ENCODE assay signal across 8 cellular contexts in genomic region chr20:11267131-11267761, GRCh38.
DNase-seq lines count a peak whose midpoint lies in the region; ATAC-seq and TF ChIP-seq lines count a peak whose summit lies in the region.

No MANE protein-coding gene starts in this region.

- peak; percentile 52 for DNase-seq in DMS53 treated with DMSO at 0.1 percent for 48 hours (lab: John Stamatoyannopoulos, UW; ENCODE audit: unreplicated experiment)
- DNase-seq in NCI-H2227 treated with DMSO at 0.1 percent for 48 hours (lab: John Stamatoyannopoulos, UW), result peak; percentile 61
- DNase-seq in colonic mucosa, result peak; percentile 22
- peak; percentile 34 for DNase-seq in lung (ENCODE audit: low spot score)
- DNase-seq in NCI-H524 (lab: John Stamatoyannopoulos, UW), result no peak
- no peak for DNase-seq in OCI-M2 (lab: John Stamatoyannopoulos, UW; ENCODE audit: unreplicated experiment)
- no peak for DNase-seq in D341Med (ENCODE audit: low spot score)

- peak; percentile 71 for ATAC-seq in lung (ENCODE audit: insufficient read depth, low FRiP score)

- TF ChIP-seq CTCF in HEK293 (tag by site-specific recombination; IDR thresholded peaks at IDR 0.05), result no peak
- TF ChIP-seq CTCF in colonic mucosa (IDR thresholded peaks at IDR 0.05), result no peak
- no peak for TF ChIP-seq CTCF in lung (IDR thresholded peaks at IDR 0.05; ENCODE audit: control extremely low read depth, extremely low read depth)

- no peaks in the 10 kb centered on the region for H3K27me3 ChIP-seq in colonic mucosa
- H3K27me3 ChIP-seq in lung (ENCODE audit: control insufficient read depth, insufficient read depth), result no peaks in the 10 kb centered on the region

- H3K27ac ChIP-seq in HEK293 (ENCODE audit: extremely low read depth, low read depth, low read length) (peak overlapping the region; percentile 54; the same call in 1 of the 2 replicates), colonic mucosa (no peak overlapping the region), lung (ENCODE audit: low read depth in 1 of 2, low read length in 1 of 2) (no peak overlapping the region)

- H3K9ac ChIP-seq in colonic mucosa (ENCODE audit: low read depth in 2 of 2, low read length in 2 of 2), result no peak overlapping the region

- H3K4me3 ChIP-seq in HEK293 (ENCODE audit: low read depth, low read length) (no peak overlapping the region), colonic mucosa (no peak overlapping the region), lung (no peak overlapping the region)

- peaks cover 8% of the 10 kb centered on the region; the same call in 1 of the 2 replicates for H3K4me1 ChIP-seq in HEK293 (ENCODE audit: control insufficient read depth, insufficient read depth, low read length)
- no peaks in the 10 kb centered on the region for H3K4me1 ChIP-seq in colonic mucosa
- H3K4me1 ChIP-seq in lung (ENCODE audit: control insufficient read depth in 2 of 2, insufficient read depth in 2 of 2, low read length in 2 of 2), result peaks cover 0 to 17% of the 10 kb centered on the region in 2 donors

- CTCF ChIA-PET in HEK293 (lab: Yijun Ruan, JAX), result interaction anchor here (0.6 to 2.2 kb wide), 8 partner anchors 11 to 731 kb away, joined by 3 to 14 read pairs (median 4); no protein-coding TSS in a partner anchor

- intact Hi-C loops in colonic mucosa (cut with DNase I), result no loop called here

- POLR2A ChIA-PET in HEK293 (lab: Yijun Ruan, JAX), result interaction anchor here (0.7 to 2.0 kb wide), 3 partner anchors 18 to 595 kb away, joined by 3 to 7 read pairs (median 4); partner anchors contain the start of gene JAG1

- no peaks in the 10 kb centered on the region for H3K36me3 ChIP-seq in HEK293 (ENCODE audit: control insufficient read depth in 2 of 2, insufficient read depth in 1 of 2, low read length in 2 of 2)
- no peaks in the 10 kb centered on the region for H3K36me3 ChIP-seq in colonic mucosa
- H3K36me3 ChIP-seq in lung (ENCODE audit: control insufficient read depth in 2 of 2, insufficient read depth in 2 of 2, low read length in 2 of 2), result no peaks in the 10 kb centered on the region

- 41 to 67% methylated on average over 5 of the region's 5 CpGs for whole genome bisulfite sequencing in lung, 2 donors

- H3K9me3 ChIP-seq in HEK293 (ENCODE audit: control insufficient read depth, insufficient read depth, low read depth, low read length) (no peaks in the 10 kb centered on the region), colonic mucosa (no peaks in the 10 kb centered on the region), lung (ENCODE audit: control insufficient read depth in 2 of 2, insufficient read depth in 1 of 2, low read length in 1 of 2) (no peaks in the 10 kb centered on the region)

TF ChIP-seq in HEK293, 187 proteins besides CTCF, POLR2A, EP300 and RAD21 (continues in another document):
- 0 out of 2 replicates have a peak, but pooled peaks have one; percentile 27 for TF ChIP-seq HIC1 (tag by site-specific recombination; IDR thresholded peaks at IDR 0.05)
- TF ChIP-seq ZNF433 (tag by site-specific recombination; IDR thresholded peaks at IDR 0.05; ENCODE audit: low read depth), result no peak
- peak; percentile 86 for TF ChIP-seq ZXDB (tag by site-specific recombination; IDR thresholded peaks at IDR 0.05)
- TF ChIP-seq ZSCAN5A (tag by site-specific recombination; IDR thresholded peaks at IDR 0.05), result no peak
- TF ChIP-seq HOXD13 (CRISPR knock-in tag; IDR thresholded peaks at IDR 0.05; ENCODE audit: borderline replicate concordance), result peak; percentile 86; the same call in 1 of the 2 replicates
- TF ChIP-seq ZNF362 (tag by site-specific recombination; IDR thresholded peaks at IDR 0.05), result peak; percentile 89
- TF ChIP-seq ZNF639 (tag by site-specific recombination; IDR thresholded peaks at IDR 0.05), result 0 out of 2 replicates have a peak, but pooled peaks have one; percentile 47
- 0 out of 2 replicates have a peak, but pooled peaks have one; percentile 25 for TF ChIP-seq GLIS2 (tag by site-specific recombination; IDR thresholded peaks at IDR 0.05)
- TF ChIP-seq HOXC10 (CRISPR knock-in tag; IDR thresholded peaks at IDR 0.05), result no peak
- TF ChIP-seq ZIC2 (tag by site-specific recombination; IDR thresholded peaks at IDR 0.05), result peak; percentile 61
- TF ChIP-seq ZNF600 (tag by site-specific recombination; IDR thresholded peaks at IDR 0.05), result no peak
- TF ChIP-seq TSHZ1 (tag by site-specific recombination; IDR thresholded peaks at IDR 0.05; ENCODE audit: borderline replicate concordance), result peak; percentile 14; the same call in 1 of the 2 replicates
- TF ChIP-seq GFI1B (tag by site-specific recombination; IDR thresholded peaks at IDR 0.05), result peak; percentile 90

Comparison
In these comparisons a context has a peak if more than half of its experiments do, and no peak if none do; other contexts are left out.
1. DNase-seq: peak in DMS53 treated with DMSO at 0.1 percent for 48 hours (single experiment), NCI-H2227 treated with DMSO at 0.1 percent for 48 hours (single experiment), colonic mucosa (single experiment) and lung (single experiment); none in NCI-H524 (0 of 2), OCI-M2 (single experiment) and D341Med (single experiment).